8 cellular contexts compared by ENCODE assay signal in genomic region chr22:38756631-38757463, GRCh38. TPM values are rescaled to one million over a fixed set of nuclear protein-coding genes. Genes with fewer than 3 reads are reported as not detected.
DNase-seq lines count a peak whose midpoint lies in the region; ATAC-seq and TF ChIP-seq lines count a peak whose summit lies in the region.

No MANE protein-coding gene starts in this region.

- TF ChIP-seq POLR2A in vagina (IDR thresholded peaks at IDR 0.05): no peak

- 0 out of 2 replicates have a peak, but pooled peaks cover 7% of the 10 kb centered on the region for H3K79me2 ChIP-seq in KMS-11 (ENCODE audit: insufficient read depth, low read depth)

- peaks cover 55% of the 10 kb centered on the region for H3K4me1 ChIP-seq in CD4-positive, alpha-beta memory T cell (ENCODE audit: insufficient read depth, low read length)
- H3K4me1 ChIP-seq in KMS-11 (ENCODE audit: low read depth, poor library complexity, severe bottlenecking) (peaks cover 24% of the 10 kb centered on the region), vagina (peaks cover 38% of the 10 kb centered on the region)

- CTCF ChIA-PET in CD4-positive, alpha-beta memory T cell (lab: Charles Lee; ENCODE audit: partially characterized antibody): interaction anchor here (1.1 to 4.9 kb wide), 3 partner anchors 11 to 23 kb away, joined by 3 to 56 read pairs (median 12); no protein-coding TSS in a partner anchor

- intact Hi-C loops in CD4-positive, alpha-beta memory T cell (cut with micrococcal nuclease): loop anchor here (1.0 to 5.0 kb wide), 6 partner anchors 9 to 85 kb away; partner anchors contain the start of genes DNAL4, GTPBP1 and NPTXR
- intact Hi-C loops in vagina (cut with DNase I): no loop called here

- H3K9ac ChIP-seq in KMS-11: peak overlapping the region; percentile 72; the same call in 1 of the 2 replicates

- H3K36me3 Mint-ChIP-seq in CD4-positive, alpha-beta memory T cell: peaks cover 29 to 34% of the 10 kb centered on the region in 2 donors
- peaks cover 22% of the 10 kb centered on the region for H3K36me3 Mint-ChIP-seq in activated naive CD8-positive, alpha-beta T cell treated with anti-CD3 and anti-CD28 coated beads for 36 hours
- H3K36me3 Mint-ChIP-seq in memory B cell: peaks cover 11% of the 10 kb centered on the region

- peaks cover 15% of the 10 kb centered on the region for H3K36me3 ChIP-seq in CD4-positive, alpha-beta memory T cell (ENCODE audit: insufficient read depth, low read length)
- H3K36me3 ChIP-seq in KMS-11 (ENCODE audit: insufficient read depth) (no peaks in the 10 kb centered on the region), vagina (peaks cover 0 to 8% of the 10 kb centered on the region in 2 donors)

- peak overlapping the region; percentile 74 for H3K27ac ChIP-seq in CD4-positive, alpha-beta memory T cell (ENCODE audit: low read depth, low read length)
- H3K27ac ChIP-seq in KMS-11: no peak overlapping the region
- peak overlapping the region; percentile 97 for H3K27ac ChIP-seq in vagina

- POLR2A ChIA-PET in CD4-positive, alpha-beta memory T cell (lab: Charles Lee; ENCODE audit: partially characterized antibody): interaction anchor here (0.9 to 42.6 kb wide), 6 partner anchors 10 to 87 kb away, joined by 5 to 1746 read pairs (median 40); partner anchors contain the start of genes DNAL4, GTPBP1 and NPTXR

- H3K27ac Mint-ChIP-seq in CD4-positive, alpha-beta memory T cell: peak overlapping the region; percentile 90 to 99 (median 95)
- peak overlapping the region; percentile 88 for H3K27ac Mint-ChIP-seq in activated naive CD8-positive, alpha-beta T cell treated with anti-CD3 and anti-CD28 coated beads for 36 hours
- H3K27ac Mint-ChIP-seq in memory B cell: peak overlapping the region; percentile 71

- H3K4me3 ChIP-seq in CD4-positive, alpha-beta memory T cell (ENCODE audit: low read length in 2 of 2): peak overlapping the region; percentile 50 to 72
- no peak overlapping the region for H3K4me3 ChIP-seq in KMS-11 (IDR thresholded peaks at IDR 0.05; ENCODE audit: insufficient read depth, low read depth, low read length)
- H3K4me3 ChIP-seq in vagina: peak overlapping the region; percentile 69 to 94

- ATAC-seq in memory B cell (ENCODE audit: low read depth) (no peak), GM18867 (IDR thresholded peaks at IDR 0.05; ENCODE audit: unreplicated experiment) (no peak)

- peaks cover 0 to 2% (median 0%) of the 10 kb centered on the region in 8 donors for H3K9me3 Mint-ChIP-seq in CD4-positive, alpha-beta memory T cell
- no peaks in the 10 kb centered on the region for H3K9me3 Mint-ChIP-seq in activated naive CD8-positive, alpha-beta T cell treated with anti-CD3 and anti-CD28 coated beads for 36 hours
- H3K9me3 Mint-ChIP-seq in memory B cell: no peaks in the 10 kb centered on the region

- peak overlapping the region; percentile 89 to 97 (median 94) for H3K4me3 Mint-ChIP-seq in CD4-positive, alpha-beta memory T cell
- H3K4me3 Mint-ChIP-seq in activated naive CD8-positive, alpha-beta T cell treated with anti-CD3 and anti-CD28 coated beads for 36 hours: peak overlapping the region; percentile 85
- peak overlapping the region; percentile 92 for H3K4me3 Mint-ChIP-seq in memory B cell

- no peaks in the 10 kb centered on the region for H3K9me3 ChIP-seq in CD4-positive, alpha-beta memory T cell (ENCODE audit: control insufficient read depth in 1 of 2, low read length in 2 of 2)
- no peaks in the 10 kb centered on the region for H3K9me3 ChIP-seq in vagina

- peak in 2 of 5 donors; percentile 22 to 35 for DNase-seq in CD4-positive, alpha-beta memory T cell
- no peak for DNase-seq in activated naive CD8-positive, alpha-beta T cell treated with anti-CD3 and anti-CD28 coated beads for 36 hours
- DNase-seq in memory B cell (ENCODE audit: low spot score in 2 of 2) (no peak), vagina (ENCODE audit: extremely low spot score in 2 of 2) (no peak), HUDEP-2 (lab: John Stamatoyannopoulos, UW; ENCODE audit: unreplicated experiment in 76 of 76) (no peak), NCI-H1436 treated with DMSO at 0.1 percent for 48 hours (lab: John Stamatoyannopoulos, UW) (no peak)

- H4K20me1 ChIP-seq in KMS-11 (ENCODE audit: insufficient read depth): no peaks in the 10 kb centered on the region

- peak overlapping the region; percentile 92 for H2AFZ ChIP-seq in KMS-11 (ENCODE audit: low read depth)

- H3K27me3 Mint-ChIP-seq in CD4-positive, alpha-beta memory T cell: no peaks in the 10 kb centered on the region
- no peaks in the 10 kb centered on the region for H3K27me3 Mint-ChIP-seq in activated naive CD8-positive, alpha-beta T cell treated with anti-CD3 and anti-CD28 coated beads for 36 hours
- no peaks in the 10 kb centered on the region for H3K27me3 Mint-ChIP-seq in memory B cell

- no peaks in the 10 kb centered on the region for H3K27me3 ChIP-seq in CD4-positive, alpha-beta memory T cell (ENCODE audit: insufficient read depth, low read length)
- no peaks in the 10 kb centered on the region for H3K27me3 ChIP-seq in KMS-11 (ENCODE audit: insufficient read depth, low read depth)
- no peaks in the 10 kb centered on the region for H3K27me3 ChIP-seq in vagina

- TF ChIP-seq CTCF in KMS-11 (conservative IDR thresholded peaks at IDR 0.05; ENCODE audit: low read depth, low read length): no peak
- TF ChIP-seq CTCF in vagina (IDR thresholded peaks at IDR 0.05): no peak

- H3K4me2 ChIP-seq in KMS-11: peak overlapping the region; percentile 76

- peaks cover 27 to 73% (median 44%) of the 10 kb centered on the region in 4 donors for H3K4me1 Mint-ChIP-seq in CD4-positive, alpha-beta memory T cell
- peaks cover 53% of the 10 kb centered on the region for H3K4me1 Mint-ChIP-seq in activated naive CD8-positive, alpha-beta T cell treated with anti-CD3 and anti-CD28 coated beads for 36 hours
- H3K4me1 Mint-ChIP-seq in memory B cell: peaks cover 48% of the 10 kb centered on the region

RNA-seq across cellular contexts. Expression of gene SUN2, which starts 1.0 kb away (rescaled TPM):
- 1,000 to 10,000 TPM in 1 of 2 experiments, 100 to 1,000 TPM in 1; 988 to 1,004 TPM for total RNA-seq in CD4-positive, alpha-beta memory T cell
- 100 to 1,000 TPM; 323 to 643 TPM for polyA plus RNA-seq in CD4-positive, alpha-beta memory T cell
- total RNA-seq in activated naive CD8-positive, alpha-beta T cell treated with anti-CD3 and anti-CD28 coated beads for 36 hours: 10 to 100 TPM; 72.3 to 74.2 TPM
- total RNA-seq in vagina: 258 TPM

RNA-seq across cellular contexts. Expression of gene DNAL4, which starts 37.1 kb away (rescaled TPM):
- 1 to 10 TPM; 8.6 to 9.6 TPM for total RNA-seq in CD4-positive, alpha-beta memory T cell
- polyA plus RNA-seq in CD4-positive, alpha-beta memory T cell: 10 to 100 TPM; 11.1 to 13.3 TPM
- total RNA-seq in activated naive CD8-positive, alpha-beta T cell treated with anti-CD3 and anti-CD28 coated beads for 36 hours: 1 to 10 TPM; 6.7 to 7.4 TPM
- total RNA-seq in vagina: 14.7 TPM

RNA-seq across cellular contexts. Expression of gene GTPBP1, which starts 51.1 kb away (rescaled TPM):
- 10 to 100 TPM; 94.1 to 96.6 TPM for total RNA-seq in CD4-positive, alpha-beta memory T cell
- 10 to 100 TPM; 14.6 to 30.8 TPM for polyA plus RNA-seq in CD4-positive, alpha-beta memory T cell
- 10 to 100 TPM; 82.4 TPM for total RNA-seq in activated naive CD8-positive, alpha-beta T cell treated with anti-CD3 and anti-CD28 coated beads for 36 hours
- total RNA-seq in vagina: 69.5 TPM

RNA-seq across cellular contexts. Expression of gene JOSD1, which starts 56.1 kb away (rescaled TPM):
- 10 to 100 TPM; 64.6 to 65.4 TPM for total RNA-seq in CD4-positive, alpha-beta memory T cell
- polyA plus RNA-seq in CD4-positive, alpha-beta memory T cell: 1 to 10 TPM; 8.0 to 9.6 TPM
- total RNA-seq in activated naive CD8-positive, alpha-beta T cell treated with anti-CD3 and anti-CD28 coated beads for 36 hours: 10 to 100 TPM; 79.4 to 83.7 TPM
- 106 TPM for total RNA-seq in vagina
